ENCODE assay signal across 25 cellular contexts in the genomic region with DNA sequence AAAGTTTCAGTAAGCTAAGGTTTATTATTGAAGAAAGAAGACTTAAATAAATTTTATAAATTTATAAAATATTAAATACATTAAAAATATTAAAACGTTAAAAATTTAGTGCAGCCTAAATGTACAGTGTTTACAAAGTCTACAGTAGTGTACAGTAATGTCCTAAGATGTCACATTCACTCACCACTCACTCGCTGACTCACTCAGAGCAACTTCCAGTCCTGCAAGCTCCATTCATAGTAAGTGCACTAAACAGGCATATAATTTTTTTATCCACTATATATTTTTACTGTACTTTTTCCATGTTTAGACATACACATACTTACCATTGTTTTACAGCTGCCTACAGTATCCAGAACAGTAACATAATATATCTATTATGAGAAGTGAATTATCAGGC. TPM values are rescaled to one million over a fixed set of nuclear protein-coding genes. Genes with fewer than 3 reads are reported as not detected.
A peak's percentile ranks its signal among the peaks of the same experiment; 100 is the strongest.
DNase-seq lines count a peak whose midpoint lies in the region; FAIRE-seq and TF ChIP-seq lines count a peak whose summit lies in the region.
"Had no signal": no experiment of that assay in that cellular context is flagged by ENCODE, and none has a peak within 500 bp of the region (broad histone marks: within the 10 kb centered on the region; RNA-seq: fewer than 3 reads in every experiment).

No MANE protein-coding gene starts in this region.

- peaks cover 32% of the 10 kb centered on the region for H3K4me1 Mint-ChIP-seq in chondrocyte (ENCODE audit: low read depth)
- no peaks in the 10 kb centered on the region for H3K4me1 Mint-ChIP-seq in activated CD4-positive, alpha-beta memory T cell treated with anti-CD3 and anti-CD28 coated beads for 36 hours (ENCODE audit: low read depth)
- H3K4me1 Mint-ChIP-seq: stimulated activated naive B cell treated with anti-CD40 and anti-IgM and Interleukin-4, amounts not matched to agents 10 μg/mL and 1 μg/mL and 100 μg/mL, for 72 hours had no signal

- no peaks in the 10 kb centered on the region for H3K9me3 Mint-ChIP-seq in chondrocyte (ENCODE audit: low read depth)
- no peaks in the 10 kb centered on the region for H3K9me3 Mint-ChIP-seq in activated CD4-positive, alpha-beta memory T cell treated with anti-CD3 and anti-CD28 coated beads for 36 hours
- H3K9me3 Mint-ChIP-seq: activated naive CD4-positive, alpha-beta T cell treated with anti-CD3 and anti-CD28 coated beads for 36 hours; activated T-cell treated with anti-CD3 and anti-CD28 coated beads, Interleukin-2, amount 50 U/mL, for 72 hours had no signal

- POLR2A ChIA-PET in activated CD4-positive, alpha-beta memory T cell treated with anti-CD3 and anti-CD28 coated beads for 36 hours (lab: Charles Lee), result no interaction called here

- peak overlapping the region; percentile 13 for H3K27ac Mint-ChIP-seq in chondrocyte (ENCODE audit: unreplicated experiment)
- no peak overlapping the region for H3K27ac Mint-ChIP-seq in activated CD4-positive, alpha-beta memory T cell treated with anti-CD3 and anti-CD28 coated beads for 36 hours
- H3K27ac Mint-ChIP-seq: activated naive CD4-positive, alpha-beta T cell treated with anti-CD3 and anti-CD28 coated beads for 36 hours; activated T-cell treated with anti-CD3 and anti-CD28 coated beads, Interleukin-2, amount 50 U/mL, for 72 hours; neural progenitor cell; stimulated activated naive B cell treated with anti-CD40 and anti-IgM and Interleukin-4, amounts not matched to agents 10 μg/mL and 1 μg/mL and 100 μg/mL, for 72 hours; T-helper 17 cell had no signal

- CTCF ChIA-PET in activated CD4-positive, alpha-beta memory T cell treated with anti-CD3 and anti-CD28 coated beads for 36 hours (lab: Charles Lee), result no interaction called here

- no peak overlapping the region for H3K4me3 Mint-ChIP-seq in chondrocyte (ENCODE audit: unreplicated experiment)
- no peak overlapping the region for H3K4me3 Mint-ChIP-seq in activated CD4-positive, alpha-beta memory T cell treated with anti-CD3 and anti-CD28 coated beads for 36 hours
- H3K4me3 Mint-ChIP-seq: activated naive CD4-positive, alpha-beta T cell treated with anti-CD3 and anti-CD28 coated beads for 36 hours; activated T-cell treated with anti-CD3 and anti-CD28 coated beads, Interleukin-2, amount 50 U/mL, for 72 hours; neural progenitor cell; stimulated activated naive B cell treated with anti-CD40 and anti-IgM and Interleukin-4, amounts not matched to agents 10 μg/mL and 1 μg/mL and 100 μg/mL, for 72 hours; T-helper 17 cell had no signal

- intact Hi-C loops in activated CD4-positive, alpha-beta memory T cell treated with anti-CD3 and anti-CD28 coated beads for 36 hours (cut with micrococcal nuclease), result no loop called here

- TF ChIP-seq CTCF in chondrocyte (IDR thresholded peaks at IDR 0.05), result no peak

- peaks cover 16% of the 10 kb centered on the region for H3K36me3 Mint-ChIP-seq in chondrocyte (ENCODE audit: low read depth)
- no peaks in the 10 kb centered on the region for H3K36me3 Mint-ChIP-seq in activated CD4-positive, alpha-beta memory T cell treated with anti-CD3 and anti-CD28 coated beads for 36 hours
- H3K36me3 Mint-ChIP-seq: stimulated activated naive B cell treated with anti-CD40 and anti-IgM and Interleukin-4, amounts not matched to agents 10 μg/mL and 1 μg/mL and 100 μg/mL, for 72 hours had no signal

- peak; percentile 68 for FAIRE-seq in RCC 7860 (lab: Jason Lieb, UNC)
- FAIRE-seq: pancreas, TTC549 had no signal

- DNase-seq in HCEC 1CT, result peak; percentile 42
- peak; percentile 27 for DNase-seq in RCC 7860 (ENCODE audit: low spot score)
- DNase-seq in chondrocyte (ENCODE audit: low spot score), result no peak
- peak; percentile 22 for DNase-seq in kidney tubule cell (ENCODE audit: low spot score)
- DNase-seq in dermis blood vessel endothelial cell, result no peak
- DNase-seq in activated CD4-positive, alpha-beta memory T cell treated with anti-CD3 and anti-CD28 coated beads for 36 hours, result no peak
- no peak for DNase-seq in central memory CD4-positive, alpha-beta T cell
- DNase-seq in activated effector memory CD4-positive, alpha-beta T cell treated with Interleukin-2 at 50 U/mL for 16 hours, result no peak
- DNase-seq: activated naive CD4-positive, alpha-beta T cell treated with anti-CD3 and anti-CD28 coated beads for 36 hours; activated T-cell treated with anti-CD3 and anti-CD28 coated beads, Interleukin-2, amount 50 U/mL, for 72 hours; COR-L47; DMS53; head of caudate nucleus; islet precursor cell; KBM-7; left ventricle myocardium superior; NCI-H1436; NCI-H345; pancreas; retina; stimulated activated naive B cell treated with anti-CD40 and anti-IgM and Interleukin-4, amounts not matched to agents 10 μg/mL and 1 μg/mL and 100 μg/mL, for 72 hours; T-helper 17 cell; upper lobe of right lung had no signal

- no peaks in the 10 kb centered on the region for H3K27me3 Mint-ChIP-seq in chondrocyte (ENCODE audit: low read depth)
- peaks cover 15% of the 10 kb centered on the region for H3K27me3 Mint-ChIP-seq in activated CD4-positive, alpha-beta memory T cell treated with anti-CD3 and anti-CD28 coated beads for 36 hours

RNA-seq across cellular contexts. Expression of gene TJP1, which starts 51.5 kb away (rescaled TPM):
- 90.5 to 108 TPM (median 91.7 TPM) in 3 replicates for total RNA-seq in chondrocyte
- total RNA-seq in dermis blood vessel endothelial cell, result 122 and 184 TPM in 2 replicates
- not detected for total RNA-seq in activated CD4-positive, alpha-beta memory T cell treated with anti-CD3 and anti-CD28 coated beads for 36 hours
- total RNA-seq: activated naive CD4-positive, alpha-beta T cell treated with anti-CD3 and anti-CD28 coated beads for 36 hours had no signal

Comparison
In these comparisons a context has a peak if more than half of its experiments do, and no peak if none do; other contexts are left out.
1. DNase-seq: peak in HCEC 1CT (single experiment), RCC 7860 (single experiment) and kidney tubule cell (single experiment); none in chondrocyte (single experiment), dermis blood vessel endothelial cell (single experiment), activated CD4-positive, alpha-beta memory T cell treated with anti-CD3 and anti-CD28 coated beads for 36 hours (single experiment), central memory CD4-positive, alpha-beta T cell (single experiment) and activated effector memory CD4-positive, alpha-beta T cell treated with Interleukin-2 at 50 U/mL for 16 hours (single experiment).
2. RNA of gene TJP1, which starts 51.5 kb away (total RNA-seq): 122 to 184 TPM in dermis blood vessel endothelial cell and 90.5 to 108 TPM in chondrocyte; not detected in activated CD4-positive, alpha-beta memory T cell treated with anti-CD3 and anti-CD28 coated beads for 36 hours; every median in the first group is over 10 times any median in the second.